ENCODE assay signal across 29 cellular contexts in genomic region chr9:122333169-122333808, GRCh38. TPM values are rescaled to one million over a fixed set of nuclear protein-coding genes. Genes with fewer than 3 reads are reported as not detected.
"Had no signal": no experiment of that assay in that cellular context is flagged by ENCODE, and none has a peak within 500 bp of the region (broad histone marks: within the 10 kb centered on the region; RNA-seq: fewer than 3 reads in every experiment).

No MANE protein-coding gene starts in this region.

- H3K27ac ChIP-seq: ovary, skin epidermis, stomach, thyroid gland had no signal

- H3K9me3 Mint-ChIP-seq: activated CD4-positive, alpha-beta memory T cell treated with anti-CD3 and anti-CD28 coated beads, Interleukin-2, amount 10 ng/mL, durations not matched to agents 7 days and 5 days; activated CD4-positive, alpha-beta T cell treated with anti-CD3 and anti-CD28 coated beads, Interleukin-2, amount 10 ng/mL, durations not matched to agents 7 days and 5 days; activated T-cell treated with anti-CD3 and anti-CD28 coated beads, Interleukin-2, amount 50 U/mL, for 24 hours; stimulated activated effector memory CD8-positive, alpha-beta T cell treated with anti-CD3 and anti-CD28 coated beads, Interleukin-12 subunit alpha, Interleukin-12 subunit beta, amount 100 ng/mL, for 72 hours; T-helper 1 cell treated with Interleukin-12 subunit alpha and Interleukin-12 subunit beta and Interleukin-4 antibody, amounts not matched to agents 30 μg/mL and 1 μg/mL, for 36 hours had no signal

- H3K4me1 ChIP-seq: lower lobe of right lung, thyroid gland had no signal

- H3K4me1 Mint-ChIP-seq: activated CD4-positive, alpha-beta memory T cell treated with anti-CD3 and anti-CD28 coated beads, Interleukin-2, amount 10 ng/mL, durations not matched to agents 7 days and 5 days; activated CD4-positive, alpha-beta T cell treated with anti-CD3 and anti-CD28 coated beads, Interleukin-2, amount 10 ng/mL, durations not matched to agents 7 days and 5 days; stimulated activated effector memory CD8-positive, alpha-beta T cell treated with anti-CD3 and anti-CD28 coated beads, Interleukin-12 subunit alpha, Interleukin-12 subunit beta, amount 100 ng/mL, for 72 hours had no signal

- H3K4me3 Mint-ChIP-seq: activated CD4-positive, alpha-beta memory T cell treated with anti-CD3 and anti-CD28 coated beads, Interleukin-2, amount 10 ng/mL, durations not matched to agents 7 days and 5 days; activated CD4-positive, alpha-beta T cell treated with anti-CD3 and anti-CD28 coated beads, Interleukin-2, amount 10 ng/mL, durations not matched to agents 7 days and 5 days; activated T-cell treated with anti-CD3 and anti-CD28 coated beads, Interleukin-2, amount 50 U/mL, for 24 hours; stimulated activated effector memory CD8-positive, alpha-beta T cell treated with anti-CD3 and anti-CD28 coated beads, Interleukin-12 subunit alpha, Interleukin-12 subunit beta, amount 100 ng/mL, for 72 hours; T-helper 1 cell treated with Interleukin-12 subunit alpha and Interleukin-12 subunit beta and Interleukin-4 antibody, amounts not matched to agents 30 μg/mL and 1 μg/mL, for 36 hours had no signal

- H3K4me3 ChIP-seq: left lung, lower lobe of right lung, ovary, skin epidermis, stomach, thyroid gland, upper lobe of left lung had no signal

- DNase-seq: activated CD4-positive, alpha-beta memory T cell treated with anti-CD3 and anti-CD28 coated beads, Interleukin-2, amount 10 ng/mL, durations not matched to agents 7 days and 5 days; activated CD4-positive, alpha-beta T cell treated with anti-CD3 and anti-CD28 coated beads for 1 hour; activated CD4-positive, alpha-beta T cell treated with anti-CD3 and anti-CD28 coated beads, Interleukin-2, amount 10 ng/mL, durations not matched to agents 7 days and 5 days; activated CD8-positive, alpha-beta memory T cell treated with anti-CD3 and anti-CD28 coated beads, Interleukin-2, amount 50 U/mL, for 48 hours; activated gamma-delta T cell; activated naive CD4-positive, alpha-beta T cell treated with anti-CD3 and anti-CD28 coated beads, Interleukin-2, amount 50 U/mL, for 16 hours; activated T-cell treated with anti-CD3 and anti-CD28 coated beads, Interleukin-2, amount 50 U/mL, for 24 hours; amniotic stem cell; caudate nucleus; cortex of kidney; foreskin fibroblast; hippocampal formation; left lung; lower lobe of right lung; mesenchymal stem cell; ovary; retina; stimulated activated CD4-positive, alpha-beta T cell treated with anti-CD3 and anti-CD28 coated beads, Interleukin-12 subunit alpha, Interleukin-12 subunit beta, amount 100 ng/mL, for 4 hours; stimulated activated CD4-positive, alpha-beta T cell treated with anti-CD3 and anti-CD28 coated beads, Interleukin-4, amount 100 ng/mL, for 24 hours; stomach; T-helper 9 cell; thyroid gland; upper lobe of left lung had no signal

- H3K27ac Mint-ChIP-seq: activated CD4-positive, alpha-beta memory T cell treated with anti-CD3 and anti-CD28 coated beads, Interleukin-2, amount 10 ng/mL, durations not matched to agents 7 days and 5 days; activated CD4-positive, alpha-beta T cell treated with anti-CD3 and anti-CD28 coated beads, Interleukin-2, amount 10 ng/mL, durations not matched to agents 7 days and 5 days; activated T-cell treated with anti-CD3 and anti-CD28 coated beads, Interleukin-2, amount 50 U/mL, for 24 hours; progenitor cell of endocrine pancreas; stimulated activated effector memory CD8-positive, alpha-beta T cell treated with anti-CD3 and anti-CD28 coated beads, Interleukin-12 subunit alpha, Interleukin-12 subunit beta, amount 100 ng/mL, for 72 hours; T-helper 1 cell treated with Interleukin-12 subunit alpha and Interleukin-12 subunit beta and Interleukin-4 antibody, amounts not matched to agents 30 μg/mL and 1 μg/mL, for 36 hours had no signal

- H3K36me3 ChIP-seq: left lung, ovary, thyroid gland, upper lobe of left lung had no signal

- H3K9me3 ChIP-seq: left lung, lower lobe of right lung, ovary, stomach, thyroid gland, upper lobe of left lung had no signal

- H3K27me3 Mint-ChIP-seq: activated CD4-positive, alpha-beta memory T cell treated with anti-CD3 and anti-CD28 coated beads, Interleukin-2, amount 10 ng/mL, durations not matched to agents 7 days and 5 days; activated CD4-positive, alpha-beta T cell treated with anti-CD3 and anti-CD28 coated beads, Interleukin-2, amount 10 ng/mL, durations not matched to agents 7 days and 5 days; activated T-cell treated with anti-CD3 and anti-CD28 coated beads, Interleukin-2, amount 50 U/mL, for 24 hours had no signal

- H3K27me3 ChIP-seq: ovary, thyroid gland, upper lobe of left lung had no signal

- ATAC-seq: esophagus mucosa; left lung; sciatic nerve; stimulated activated effector memory CD8-positive, alpha-beta T cell treated with anti-CD3 and anti-CD28 coated beads, Interleukin-12 subunit alpha, Interleukin-12 subunit beta, amount 100 ng/mL, for 72 hours had no signal

RNA-seq across cellular contexts. Expression of gene PTGS1, which starts 37.5 kb away (rescaled TPM):
- total RNA-seq: activated CD4-positive, alpha-beta T cell treated with anti-CD3 and anti-CD28 coated beads, Interleukin-2, amount 10 ng/mL, durations not matched to agents 7 days and 5 days had no signal
